19 cellular contexts compared by ENCODE assay signal in genomic region chr1:103162360-103162759, GRCh38. TPM values are rescaled to one million over a fixed set of nuclear protein-coding genes. Genes with fewer than 3 reads are reported as not detected.
DNase-seq lines count a peak whose midpoint lies in the region; ATAC-seq and TF ChIP-seq lines count a peak whose summit lies in the region.
"Had no signal": no experiment of that assay in that cellular context is flagged by ENCODE, and none has a peak within 500 bp of the region (broad histone marks: within the 10 kb centered on the region; RNA-seq: fewer than 3 reads in every experiment).

No MANE protein-coding gene starts in this region.

- no peak for TF ChIP-seq EP300 in tibial nerve (IDR thresholded peaks at IDR 0.05)

- H3K4me1 Mint-ChIP-seq in activated CD8-positive, alpha-beta memory T cell treated with anti-CD3 and anti-CD28 coated beads, Interleukin-2, amount 10 ng/mL, durations not matched to agents 7 days and 5 days: peaks cover 3% of the 10 kb centered on the region
- H3K4me1 Mint-ChIP-seq in natural killer cell treated with Interleukin-12 subunit alpha and Interleukin-12 subunit beta and Interleukin-15 and Interleukin-18, amount 100 ng/mL, for 72 hours (ENCODE audit: low read depth in 2 of 2): no peaks in the 10 kb centered on the region
- H3K4me1 Mint-ChIP-seq in glutamatergic neuron (ENCODE audit: low read depth, unreplicated experiment): no peaks in the 10 kb centered on the region
- H3K4me1 Mint-ChIP-seq: activated CD4-positive, alpha-beta T cell treated with anti-CD3 and anti-CD28 coated beads, Interleukin-2, amount 10 ng/mL, durations not matched to agents 7 days and 5 days; activated naive CD4-positive, alpha-beta T cell treated with anti-CD3 and anti-CD28 coated beads, Interleukin-2, amount 50 U/mL, for 24 hours had no signal

- no peak overlapping the region for H3K27ac ChIP-seq in tibial nerve
- H3K27ac ChIP-seq: GM23248, HL-60, left ventricle myocardium inferior, vagina had no signal

- no peaks in the 10 kb centered on the region for H3K36me3 Mint-ChIP-seq in activated CD8-positive, alpha-beta memory T cell treated with anti-CD3 and anti-CD28 coated beads, Interleukin-2, amount 10 ng/mL, durations not matched to agents 7 days and 5 days
- H3K36me3 Mint-ChIP-seq in natural killer cell treated with Interleukin-12 subunit alpha and Interleukin-12 subunit beta and Interleukin-15 and Interleukin-18, amount 100 ng/mL, for 72 hours: peaks cover 8% of the 10 kb centered on the region
- no peaks in the 10 kb centered on the region for H3K36me3 Mint-ChIP-seq in glutamatergic neuron (ENCODE audit: unreplicated experiment)
- H3K36me3 Mint-ChIP-seq: activated naive CD4-positive, alpha-beta T cell treated with anti-CD3 and anti-CD28 coated beads, Interleukin-2, amount 50 U/mL, for 24 hours had no signal

- 54 to 64% methylated on average over 2 of the region's 2 CpGs for WGBS in tibial nerve, 2 donors

- no peaks in the 10 kb centered on the region for H3K36me3 ChIP-seq in tibial nerve
- H3K36me3 ChIP-seq: left ventricle myocardium inferior, vagina had no signal

- H3K4me3 Mint-ChIP-seq in activated CD8-positive, alpha-beta memory T cell treated with anti-CD3 and anti-CD28 coated beads, Interleukin-2, amount 10 ng/mL, durations not matched to agents 7 days and 5 days: no peak overlapping the region
- no peak overlapping the region for H3K4me3 Mint-ChIP-seq in natural killer cell treated with Interleukin-12 subunit alpha and Interleukin-12 subunit beta and Interleukin-15 and Interleukin-18, amount 100 ng/mL, for 72 hours
- no peak overlapping the region for H3K4me3 Mint-ChIP-seq in glutamatergic neuron (ENCODE audit: unreplicated experiment)
- H3K4me3 Mint-ChIP-seq: activated CD4-positive, alpha-beta T cell treated with anti-CD3 and anti-CD28 coated beads, Interleukin-2, amount 10 ng/mL, durations not matched to agents 7 days and 5 days; activated naive CD4-positive, alpha-beta T cell treated with anti-CD3 and anti-CD28 coated beads, Interleukin-2, amount 50 U/mL, for 24 hours; CD4-positive, alpha-beta T cell had no signal

- H3K4me1 ChIP-seq in tibial nerve: no peaks in the 10 kb centered on the region
- H3K4me1 ChIP-seq: left ventricle myocardium inferior, vagina had no signal

- DNase-seq in activated CD8-positive, alpha-beta memory T cell treated with anti-CD3 and anti-CD28 coated beads, Interleukin-2, amount 10 ng/mL, durations not matched to agents 7 days and 5 days: no peak
- no peak for DNase-seq in activated CD8-positive, alpha-beta memory T cell treated with anti-CD3 and anti-CD28 coated beads for 24 hours
- DNase-seq in NCI-H1105 treated with DMSO at 0.1 percent for 48 hours (lab: John Stamatoyannopoulos, UW) (peak; percentile 63), NCI-H774 (lab: John Stamatoyannopoulos, UW) (no peak), glutamatergic neuron (no peak), tibial nerve (ENCODE audit: low spot score in 2 of 2) (no peak)
- no peak for DNase-seq in natural killer cell treated with Interleukin-12 subunit alpha and Interleukin-12 subunit beta and Interleukin-15 and Interleukin-18, amount 100 ng/mL, for 72 hours (ENCODE audit: low spot score)
- DNase-seq: activated CD4-positive, alpha-beta T cell treated with anti-CD3 and anti-CD28 coated beads, Interleukin-2, amount 10 ng/mL, durations not matched to agents 7 days and 5 days; CD4-positive, alpha-beta T cell; effector memory CD4-positive, alpha-beta T cell; GM23248; IMR-90; left ventricle myocardium inferior; NCI-H2029; NCI-H510A had no signal

- H3K9me3 Mint-ChIP-seq in activated CD8-positive, alpha-beta memory T cell treated with anti-CD3 and anti-CD28 coated beads, Interleukin-2, amount 10 ng/mL, durations not matched to agents 7 days and 5 days (ENCODE audit: low read depth): peaks cover 3% of the 10 kb centered on the region
- peaks cover 15% of the 10 kb centered on the region for H3K9me3 Mint-ChIP-seq in natural killer cell treated with Interleukin-12 subunit alpha and Interleukin-12 subunit beta and Interleukin-15 and Interleukin-18, amount 100 ng/mL, for 72 hours
- no peaks in the 10 kb centered on the region for H3K9me3 Mint-ChIP-seq in glutamatergic neuron (ENCODE audit: unreplicated experiment)

- H3K27ac Mint-ChIP-seq in activated CD8-positive, alpha-beta memory T cell treated with anti-CD3 and anti-CD28 coated beads, Interleukin-2, amount 10 ng/mL, durations not matched to agents 7 days and 5 days: no peak overlapping the region
- H3K27ac Mint-ChIP-seq in natural killer cell treated with Interleukin-12 subunit alpha and Interleukin-12 subunit beta and Interleukin-15 and Interleukin-18, amount 100 ng/mL, for 72 hours: no peak overlapping the region
- no peak overlapping the region for H3K27ac Mint-ChIP-seq in glutamatergic neuron (ENCODE audit: unreplicated experiment)
- H3K27ac Mint-ChIP-seq: activated CD4-positive, alpha-beta T cell treated with anti-CD3 and anti-CD28 coated beads, Interleukin-2, amount 10 ng/mL, durations not matched to agents 7 days and 5 days; activated naive CD4-positive, alpha-beta T cell treated with anti-CD3 and anti-CD28 coated beads, Interleukin-2, amount 50 U/mL, for 24 hours; CD4-positive, alpha-beta T cell had no signal

- H3K27me3 ChIP-seq in tibial nerve: no peaks in the 10 kb centered on the region
- H3K27me3 ChIP-seq: vagina had no signal

- peak; percentile 78 for ATAC-seq in activated CD8-positive, alpha-beta memory T cell treated with anti-CD3 and anti-CD28 coated beads, Interleukin-2, amount 10 ng/mL, durations not matched to agents 7 days and 5 days
- ATAC-seq in GM18520 (IDR thresholded peaks at IDR 0.05; ENCODE audit: unreplicated experiment): peak; percentile 58
- peak; percentile 50 to 60 for ATAC-seq in natural killer cell treated with Interleukin-12 subunit alpha and Interleukin-12 subunit beta and Interleukin-15 and Interleukin-18, amount 100 ng/mL, for 72 hours

- no peak for TF ChIP-seq CTCF in glutamatergic neuron (IDR thresholded peaks at IDR 0.05; ENCODE audit: partially characterized antibody, unreplicated experiment)
- TF ChIP-seq CTCF in tibial nerve (IDR thresholded peaks at IDR 0.05): no peak

- CTCF ChIA-PET in activated CD8-positive, alpha-beta memory T cell treated with anti-CD3 and anti-CD28 coated beads, Interleukin-2, amount 10 ng/mL, durations not matched to agents 7 days and 5 days (lab: Charles Lee): no interaction called here

- H3K27me3 Mint-ChIP-seq in activated CD8-positive, alpha-beta memory T cell treated with anti-CD3 and anti-CD28 coated beads, Interleukin-2, amount 10 ng/mL, durations not matched to agents 7 days and 5 days: no peaks in the 10 kb centered on the region
- H3K27me3 Mint-ChIP-seq in natural killer cell treated with Interleukin-12 subunit alpha and Interleukin-12 subunit beta and Interleukin-15 and Interleukin-18, amount 100 ng/mL, for 72 hours: no peaks in the 10 kb centered on the region
- H3K27me3 Mint-ChIP-seq in glutamatergic neuron (ENCODE audit: unreplicated experiment): no peaks in the 10 kb centered on the region
- H3K27me3 Mint-ChIP-seq: activated CD4-positive, alpha-beta T cell treated with anti-CD3 and anti-CD28 coated beads, Interleukin-2, amount 10 ng/mL, durations not matched to agents 7 days and 5 days; activated naive CD4-positive, alpha-beta T cell treated with anti-CD3 and anti-CD28 coated beads, Interleukin-2, amount 50 U/mL, for 24 hours; CD4-positive, alpha-beta T cell had no signal

- no peak overlapping the region for H3K4me3 ChIP-seq in tibial nerve
- H3K4me3 ChIP-seq: GM23248, left ventricle myocardium inferior, vagina had no signal

- H3K9me3 ChIP-seq in tibial nerve: no peaks in the 10 kb centered on the region
- H3K9me3 ChIP-seq: vagina had no signal

- no peak for TF ChIP-seq POLR2A in tibial nerve (IDR thresholded peaks at IDR 0.05)

RNA-seq across cellular contexts. Expression of gene COL11A1, which starts 54.0 kb away (rescaled TPM):
- total RNA-seq in activated CD8-positive, alpha-beta memory T cell treated with anti-CD3 and anti-CD28 coated beads, Interleukin-2, amount 10 ng/mL, durations not matched to agents 7 days and 5 days: not detected
- not detected for total RNA-seq in natural killer cell treated with Interleukin-12 subunit alpha and Interleukin-12 subunit beta and Interleukin-15 and Interleukin-18, amount 100 ng/mL, for 72 hours
- total RNA-seq in glutamatergic neuron (ENCODE audit: unreplicated experiment) (0.76 TPM), tibial nerve (10 to 100 TPM in 3 of 4 donors, 1 to 10 TPM in 1; 9.8 to 24.3 (median 12.8) TPM)
- total RNA-seq: activated CD4-positive, alpha-beta T cell treated with anti-CD3 and anti-CD28 coated beads, Interleukin-2, amount 10 ng/mL, durations not matched to agents 7 days and 5 days; CD4-positive, alpha-beta T cell; left ventricle myocardium inferior; vagina had no signal
